In genomic region chr2:12658287-12658945, GRCh38 we compare ENCODE assay signal across 20 cellular contexts. TPM values are rescaled to one million over a fixed set of nuclear protein-coding genes. Genes with fewer than 3 reads are reported as not detected.
A peak's percentile ranks its signal among the peaks of the same experiment; 100 is the strongest.
DNase-seq lines count a peak whose midpoint lies in the region; ATAC-seq, FAIRE-seq and TF ChIP-seq lines count a peak whose summit lies in the region.
"Had no signal": no experiment of that assay in that cellular context is flagged by ENCODE, and none has a peak within 500 bp of the region (broad histone marks: within the 10 kb centered on the region; RNA-seq: fewer than 3 reads in every experiment).

No MANE protein-coding gene starts in this region.

- no peak overlapping the region for H3K4me3 Mint-ChIP-seq in activated naive CD4-positive, alpha-beta T cell treated with anti-CD3 and anti-CD28 coated beads, Interleukin-2, amount 10 ng/mL, durations not matched to agents 7 days and 5 days
- no peak overlapping the region for H3K4me3 Mint-ChIP-seq in activated CD8-positive, alpha-beta T cell treated with anti-CD3 and anti-CD28 coated beads, Interleukin-2, amount 10 ng/mL, durations not matched to agents 7 days and 5 days
- H3K4me3 Mint-ChIP-seq: CD8-positive, alpha-beta memory T cell had no signal

- no peaks in the 10 kb centered on the region for H3K9me3 ChIP-seq in stomach
- H3K9me3 ChIP-seq: SJSA1 had no signal

- FAIRE-seq in bronchial epithelial cell (lab: Jason Lieb, UNC), result no peak
- FAIRE-seq: D721Med, GM12891 had no signal

- CTCF ChIA-PET in activated naive CD4-positive, alpha-beta T cell treated with anti-CD3 and anti-CD28 coated beads, Interleukin-2, amount 10 ng/mL, durations not matched to agents 7 days and 5 days (lab: Charles Lee), result interaction anchor here (1.1 kb wide), 1 partner anchor 1076 kb away, joined by 3 read pairs; no protein-coding TSS in a partner anchor
- CTCF ChIA-PET in activated CD8-positive, alpha-beta T cell treated with anti-CD3 and anti-CD28 coated beads, Interleukin-2, amount 10 ng/mL, durations not matched to agents 7 days and 5 days (lab: Charles Lee), result no interaction called here

- no peak for DNase-seq in activated naive CD4-positive, alpha-beta T cell treated with anti-CD3 and anti-CD28 coated beads, Interleukin-2, amount 10 ng/mL, durations not matched to agents 7 days and 5 days
- DNase-seq in activated naive CD4-positive, alpha-beta T cell (lab: John Stamatoyannopoulos, UW), result no peak
- DNase-seq in HT-29 (ENCODE audit: low spot score) (peak; percentile 11), bronchial epithelial cell (ENCODE audit: low read depth) (peak; percentile 21), stomach (no peak), left colon (no peak)
- DNase-seq in activated CD8-positive, alpha-beta T cell treated with anti-CD3 and anti-CD28 coated beads, Interleukin-2, amount 10 ng/mL, durations not matched to agents 7 days and 5 days, result no peak
- DNase-seq: CD8-positive, alpha-beta memory T cell; GOT3; KBM-7; NCI-H1105; NCI-H2081; NCI-H446 treated with DMSO at 0.1 percent for 48 hours; NCI-H69 had no signal

- H3K4me3 ChIP-seq in bronchial epithelial cell (ENCODE audit: low read depth, low read length), result no peak overlapping the region
- no peak overlapping the region for H3K4me3 ChIP-seq in stomach
- H3K4me3 ChIP-seq: SJSA1 had no signal

- no peaks in the 10 kb centered on the region for H3K36me3 Mint-ChIP-seq in activated naive CD4-positive, alpha-beta T cell treated with anti-CD3 and anti-CD28 coated beads, Interleukin-2, amount 10 ng/mL, durations not matched to agents 7 days and 5 days
- H3K36me3 Mint-ChIP-seq in activated CD8-positive, alpha-beta T cell treated with anti-CD3 and anti-CD28 coated beads, Interleukin-2, amount 10 ng/mL, durations not matched to agents 7 days and 5 days (ENCODE audit: low read depth), result no peaks in the 10 kb centered on the region
- H3K36me3 Mint-ChIP-seq: CD8-positive, alpha-beta memory T cell had no signal

- no peak for TF ChIP-seq EP300 in stomach (IDR thresholded peaks at IDR 0.05)

- peaks cover 13% of the 10 kb centered on the region for H3K4me1 Mint-ChIP-seq in activated naive CD4-positive, alpha-beta T cell treated with anti-CD3 and anti-CD28 coated beads, Interleukin-2, amount 10 ng/mL, durations not matched to agents 7 days and 5 days
- H3K4me1 Mint-ChIP-seq in activated CD8-positive, alpha-beta T cell treated with anti-CD3 and anti-CD28 coated beads, Interleukin-2, amount 10 ng/mL, durations not matched to agents 7 days and 5 days (ENCODE audit: low read depth), result peaks cover 3% of the 10 kb centered on the region

- ATAC-seq in activated CD8-positive, alpha-beta T cell treated with anti-CD3 and anti-CD28 coated beads, Interleukin-2, amount 10 ng/mL, durations not matched to agents 7 days and 5 days, result no peak
- ATAC-seq in left colon (no peak), GM18519 (IDR thresholded peaks at IDR 0.05; ENCODE audit: low FRiP score, unreplicated experiment) (no peak)
- ATAC-seq: HCT116, Panc1 had no signal

- H3K36me3 ChIP-seq in bronchial epithelial cell (ENCODE audit: control insufficient read depth, insufficient read depth, low read length), result no peaks in the 10 kb centered on the region
- H3K36me3 ChIP-seq in stomach, result no peaks in the 10 kb centered on the region
- H3K36me3 ChIP-seq: SJSA1 had no signal

- TF ChIP-seq CTCF in bronchial epithelial cell (IDR thresholded peaks at IDR 0.05; ENCODE audit: insufficient read depth, low read length, severe bottlenecking) (no peak), stomach (IDR thresholded peaks at IDR 0.05) (peak in 1 of 7 experiments; percentile 7)

- H3K4me1 ChIP-seq in stomach, result peaks cover 0 to 9% (median 2%) of the 10 kb centered on the region in 4 donors
- H3K4me1 ChIP-seq: SJSA1 had no signal

- 39 to 73% (median 52%) methylated on average over 3 of the region's 3 CpGs for WGBS in stomach, 5 donors

- no peaks in the 10 kb centered on the region for H3K27me3 ChIP-seq in bronchial epithelial cell (ENCODE audit: control insufficient read depth, insufficient read depth, low read length)
- H3K27me3 ChIP-seq in stomach, result no peaks in the 10 kb centered on the region
- H3K27me3 ChIP-seq: SJSA1 had no signal

- peaks cover 2% of the 10 kb centered on the region for H3K27me3 Mint-ChIP-seq in activated naive CD4-positive, alpha-beta T cell treated with anti-CD3 and anti-CD28 coated beads, Interleukin-2, amount 10 ng/mL, durations not matched to agents 7 days and 5 days
- no peaks in the 10 kb centered on the region for H3K27me3 Mint-ChIP-seq in activated CD8-positive, alpha-beta T cell treated with anti-CD3 and anti-CD28 coated beads, Interleukin-2, amount 10 ng/mL, durations not matched to agents 7 days and 5 days (ENCODE audit: low read depth)
- H3K27me3 Mint-ChIP-seq: CD8-positive, alpha-beta memory T cell had no signal

- no peak for TF ChIP-seq POLR2A in stomach (IDR thresholded peaks at IDR 0.05)

- no peaks in the 10 kb centered on the region for H3K9me3 Mint-ChIP-seq in activated naive CD4-positive, alpha-beta T cell treated with anti-CD3 and anti-CD28 coated beads, Interleukin-2, amount 10 ng/mL, durations not matched to agents 7 days and 5 days
- H3K9me3 Mint-ChIP-seq in activated CD8-positive, alpha-beta T cell treated with anti-CD3 and anti-CD28 coated beads, Interleukin-2, amount 10 ng/mL, durations not matched to agents 7 days and 5 days (ENCODE audit: insufficient read depth), result no peaks in the 10 kb centered on the region
- H3K9me3 Mint-ChIP-seq: CD8-positive, alpha-beta memory T cell had no signal

- peak overlapping the region; percentile 53 to 84 (median 81) for H3K27ac ChIP-seq in stomach
- H3K27ac ChIP-seq: SJSA1 had no signal

- POLR2A ChIA-PET in activated CD8-positive, alpha-beta T cell treated with anti-CD3 and anti-CD28 coated beads, Interleukin-2, amount 10 ng/mL, durations not matched to agents 7 days and 5 days (lab: Charles Lee), result no interaction called here

- H3K27ac Mint-ChIP-seq in activated naive CD4-positive, alpha-beta T cell treated with anti-CD3 and anti-CD28 coated beads, Interleukin-2, amount 10 ng/mL, durations not matched to agents 7 days and 5 days, result peak overlapping the region; percentile 46
- H3K27ac Mint-ChIP-seq in activated CD8-positive, alpha-beta T cell treated with anti-CD3 and anti-CD28 coated beads, Interleukin-2, amount 10 ng/mL, durations not matched to agents 7 days and 5 days, result no peak overlapping the region

- intact Hi-C loops in stomach (cut with DNase I; ENCODE audit: low total_unique reads), result no loop called here
- intact Hi-C loops in left colon (cut with DNase I, micrococcal nuclease), result no loop called here

RNA-seq across cellular contexts. Expression of gene TRIB2, which starts 58.3 kb away (rescaled TPM):
- total RNA-seq in HT-29 (2014; rRNA removed; shearing (Covaris generic)), result 5.7 and 8.6 TPM in 2 replicates
- 6.5 and 7.6 TPM in 2 replicates for total RNA-seq in bronchial epithelial cell
- 100 to 1,000 TPM in 2 of 5 donors, 10 to 100 TPM in 2, 1 to 10 TPM in 1; 6.4 to 226 (median 91.0) TPM for total RNA-seq in stomach
- 10 to 100 TPM; 26.4 to 33.6 (median 29.8) TPM for polyA plus RNA-seq in stomach
- 10 to 100 TPM; 52.7 to 57.7 TPM for total RNA-seq in activated CD8-positive, alpha-beta T cell treated with anti-CD3 and anti-CD28 coated beads, Interleukin-2, amount 10 ng/mL, durations not matched to agents 7 days and 5 days
- total RNA-seq in left colon, result 1 to 10 TPM; 3.4 to 7.8 TPM

Comparison
In these comparisons a context has a peak if more than half of its experiments do, and no peak if none do; other contexts are left out.
1. DNase-seq: peak in HT-29 (single experiment) and bronchial epithelial cell (single experiment); none in activated naive CD4-positive, alpha-beta T cell treated with anti-CD3 and anti-CD28 coated beads, Interleukin-2, amount 10 ng/mL, durations not matched to agents 7 days and 5 days (single experiment), activated naive CD4-positive, alpha-beta T cell (0 of 4), stomach (single experiment), activated CD8-positive, alpha-beta T cell treated with anti-CD3 and anti-CD28 coated beads, Interleukin-2, amount 10 ng/mL, durations not matched to agents 7 days and 5 days (single experiment) and left colon (0 of 2).